Comparison of ENCODE assay signal across 32 cellular contexts in the genomic region with DNA sequence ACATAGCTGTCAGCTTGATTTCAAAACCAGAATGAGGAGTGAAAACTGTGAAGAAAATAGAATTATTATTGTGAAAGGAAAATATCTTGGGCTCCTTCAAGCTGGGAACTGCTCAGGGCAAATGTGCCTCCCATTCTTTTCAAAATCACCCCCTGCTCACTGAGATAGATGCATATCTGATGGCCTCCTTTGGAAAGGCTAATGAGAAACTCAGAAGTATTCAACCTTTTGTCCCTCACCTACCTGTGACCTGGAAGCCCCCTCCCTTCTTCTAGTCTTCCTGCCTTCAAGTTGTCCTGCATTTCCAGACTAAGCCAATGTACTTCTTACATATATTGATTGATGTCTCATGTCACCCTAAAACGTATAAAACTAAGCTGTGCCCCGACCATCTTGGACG.
"Had no signal": no experiment of that assay in that cellular context is flagged by ENCODE, and none has a peak within 500 bp of the region (broad histone marks: within the 10 kb centered on the region; RNA-seq: fewer than 3 reads in every experiment).

No MANE protein-coding gene starts in this region.

- H3K9ac ChIP-seq: SK-N-SH had no signal

- H3K9me3 ChIP-seq: ascending aorta, MG63, Peyer's patch, SJSA1, SK-N-SH had no signal

- H3K4me1 ChIP-seq: ascending aorta, Peyer's patch, SJSA1 had no signal

- H3K27me3 ChIP-seq: ascending aorta, cardiac muscle cell, MG63, Peyer's patch, SJSA1 had no signal

- H3K4me3 ChIP-seq: ascending aorta, cardiac muscle cell, MG63, Peyer's patch, SJSA1 had no signal

- H3K4me1 Mint-ChIP-seq: activated CD4-positive, alpha-beta T cell treated with anti-CD3 and anti-CD28 coated beads for 36 hours; activated CD4-positive, alpha-beta T cell treated with anti-CD3 and anti-CD28 coated beads, Interleukin-2, amount 10 ng/mL, durations not matched to agents 7 days and 5 days; activated naive CD4-positive, alpha-beta T cell treated with anti-CD3 and anti-CD28 coated beads, Interleukin-2, amount 50 U/mL, for 24 hours; activated naive CD8-positive, alpha-beta T cell treated with anti-CD3 and anti-CD28 coated beads, Interleukin-2, amount 10 ng/mL, durations not matched to agents 7 days and 5 days; central memory CD8-positive, alpha-beta T cell had no signal

- ATAC-seq: activated CD4-positive, alpha-beta T cell treated with anti-CD3 and anti-CD28 coated beads for 36 hours; activated CD4-positive, CD25-positive, alpha-beta regulatory T cell treated with anti-CD3 and anti-CD28 coated beads, Interleukin-2, amount 50 U/mL, for 24 hours; activated CD8-positive, alpha-beta T cell treated with anti-CD3 and anti-CD28 coated beads, Interleukin-2, amount 10 ng/mL, durations not matched to agents 7 days and 5 days; PC-3 had no signal

- H3K36me3 ChIP-seq: ascending aorta, cardiac muscle cell, MG63, Peyer's patch, SJSA1 had no signal

- H3K9me2 ChIP-seq: SK-N-SH had no signal

- H3K4me3 Mint-ChIP-seq: activated CD4-positive, alpha-beta T cell treated with anti-CD3 and anti-CD28 coated beads for 36 hours; activated CD4-positive, alpha-beta T cell treated with anti-CD3 and anti-CD28 coated beads, Interleukin-2, amount 10 ng/mL, durations not matched to agents 7 days and 5 days; activated CD8-positive, alpha-beta T cell treated with anti-CD3 and anti-CD28 coated beads, Interleukin-2, amount 10 ng/mL, durations not matched to agents 7 days and 5 days; activated naive CD4-positive, alpha-beta T cell treated with anti-CD3 and anti-CD28 coated beads, Interleukin-2, amount 50 U/mL, for 24 hours; activated naive CD8-positive, alpha-beta T cell treated with anti-CD3 and anti-CD28 coated beads, Interleukin-2, amount 10 ng/mL, durations not matched to agents 7 days and 5 days; activated T-cell treated with anti-CD3 and anti-CD28 coated beads, Interleukin-2, amount 50 U/mL, for 24 hours; central memory CD8-positive, alpha-beta T cell; T-helper 1 cell treated with Interleukin-12 subunit alpha and Interleukin-12 subunit beta and Interleukin-4 antibody, amounts not matched to agents 30 μg/mL and 1 μg/mL, for 36 hours; T-helper 2 cell treated with Interferon-gamma antibody and Interleukin-4, amounts not matched to agents 5 μg/mL and 100 μg/mL, for 36 hours had no signal

- H3K36me3 Mint-ChIP-seq: activated naive CD4-positive, alpha-beta T cell treated with anti-CD3 and anti-CD28 coated beads, Interleukin-2, amount 50 U/mL, for 24 hours; activated naive CD8-positive, alpha-beta T cell treated with anti-CD3 and anti-CD28 coated beads, Interleukin-2, amount 10 ng/mL, durations not matched to agents 7 days and 5 days had no signal

- H3K4me2 ChIP-seq: SK-N-SH had no signal

- DNase-seq: activated CD4-positive, alpha-beta T cell treated with anti-CD3 and anti-CD28 coated beads for 36 hours; activated CD4-positive, alpha-beta T cell treated with anti-CD3 and anti-CD28 coated beads, Interleukin-2, amount 10 ng/mL, durations not matched to agents 7 days and 5 days; activated CD4-positive, alpha-beta T cell treated with anti-CD3 and anti-CD28 coated beads, Interleukin-2, amount 50 U/mL, for 48 hours; activated CD8-positive, alpha-beta T cell treated with anti-CD3 and anti-CD28 coated beads, Interleukin-2, amount 10 ng/mL, durations not matched to agents 7 days and 5 days; activated gamma-delta T cell; activated naive CD4-positive, alpha-beta T cell treated with Interleukin-2 at 50 U/mL for 16 hours; activated naive CD8-positive, alpha-beta T cell treated with anti-CD3 and anti-CD28 coated beads, Interleukin-2, amount 10 ng/mL, durations not matched to agents 7 days and 5 days; activated T-cell treated with anti-CD3 and anti-CD28 coated beads, Interleukin-2, amount 50 U/mL, for 24 hours; amygdala; Kasumi-1; MG63; MV-4-11; NCI-H1092; NCI-H1436 treated with DMSO at 0.1 percent for 48 hours; NCI-H1694 treated with DMSO at 0.1 percent for 48 hours; NCI-H2029; NCI-H345; NCI-H524 treated with DMSO at 0.1 percent for 48 hours; PC-3; Peyer's patch; RPMI8226; SHP77 treated with DMSO at 0.1 percent for 48 hours; SK-N-SH had no signal

- H3K27ac Mint-ChIP-seq: activated CD4-positive, alpha-beta T cell treated with anti-CD3 and anti-CD28 coated beads for 36 hours; activated CD4-positive, alpha-beta T cell treated with anti-CD3 and anti-CD28 coated beads, Interleukin-2, amount 10 ng/mL, durations not matched to agents 7 days and 5 days; activated CD8-positive, alpha-beta T cell treated with anti-CD3 and anti-CD28 coated beads, Interleukin-2, amount 10 ng/mL, durations not matched to agents 7 days and 5 days; activated naive CD4-positive, alpha-beta T cell treated with anti-CD3 and anti-CD28 coated beads, Interleukin-2, amount 50 U/mL, for 24 hours; activated naive CD8-positive, alpha-beta T cell treated with anti-CD3 and anti-CD28 coated beads, Interleukin-2, amount 10 ng/mL, durations not matched to agents 7 days and 5 days; activated T-cell treated with anti-CD3 and anti-CD28 coated beads, Interleukin-2, amount 50 U/mL, for 24 hours; activated T-helper 2 cell treated with anti-CD3 and anti-CD28 coated beads, Interferon-gamma antibody, Interleukin-2, Interleukin-4, amounts not matched to agents 10 μg/mL and 5 μg/mL and 100 μg/mL, durations not matched to agents 14 hours and 24 hours and 36 hours; T-helper 1 cell treated with Interleukin-12 subunit alpha and Interleukin-12 subunit beta and Interleukin-4 antibody, amounts not matched to agents 30 μg/mL and 1 μg/mL, for 36 hours; T-helper 2 cell treated with Interferon-gamma antibody and Interleukin-4, amounts not matched to agents 5 μg/mL and 100 μg/mL, for 36 hours had no signal

- H3K27me3 Mint-ChIP-seq: activated CD4-positive, alpha-beta T cell treated with anti-CD3 and anti-CD28 coated beads, Interleukin-2, amount 10 ng/mL, durations not matched to agents 7 days and 5 days; activated naive CD8-positive, alpha-beta T cell treated with anti-CD3 and anti-CD28 coated beads, Interleukin-2, amount 10 ng/mL, durations not matched to agents 7 days and 5 days had no signal

- H3K9me3 Mint-ChIP-seq: activated CD4-positive, alpha-beta T cell treated with anti-CD3 and anti-CD28 coated beads, Interleukin-2, amount 10 ng/mL, durations not matched to agents 7 days and 5 days; activated naive CD4-positive, alpha-beta T cell treated with anti-CD3 and anti-CD28 coated beads, Interleukin-2, amount 50 U/mL, for 24 hours; activated naive CD8-positive, alpha-beta T cell treated with anti-CD3 and anti-CD28 coated beads, Interleukin-2, amount 10 ng/mL, durations not matched to agents 7 days and 5 days; activated T-cell treated with anti-CD3 and anti-CD28 coated beads, Interleukin-2, amount 50 U/mL, for 24 hours; activated T-helper 2 cell treated with anti-CD3 and anti-CD28 coated beads, Interferon-gamma antibody, Interleukin-2, Interleukin-4, amounts not matched to agents 10 μg/mL and 5 μg/mL and 100 μg/mL, durations not matched to agents 14 hours and 24 hours and 36 hours; central memory CD8-positive, alpha-beta T cell; T-helper 1 cell treated with Interleukin-12 subunit alpha and Interleukin-12 subunit beta and Interleukin-4 antibody, amounts not matched to agents 30 μg/mL and 1 μg/mL, for 36 hours; T-helper 2 cell treated with Interferon-gamma antibody and Interleukin-4, amounts not matched to agents 5 μg/mL and 100 μg/mL, for 36 hours had no signal

- H3K27ac ChIP-seq: ascending aorta, cardiac muscle cell, Peyer's patch, SJSA1 had no signal
